1 cellular context compared by ENCODE assay signal in the genomic region with DNA sequence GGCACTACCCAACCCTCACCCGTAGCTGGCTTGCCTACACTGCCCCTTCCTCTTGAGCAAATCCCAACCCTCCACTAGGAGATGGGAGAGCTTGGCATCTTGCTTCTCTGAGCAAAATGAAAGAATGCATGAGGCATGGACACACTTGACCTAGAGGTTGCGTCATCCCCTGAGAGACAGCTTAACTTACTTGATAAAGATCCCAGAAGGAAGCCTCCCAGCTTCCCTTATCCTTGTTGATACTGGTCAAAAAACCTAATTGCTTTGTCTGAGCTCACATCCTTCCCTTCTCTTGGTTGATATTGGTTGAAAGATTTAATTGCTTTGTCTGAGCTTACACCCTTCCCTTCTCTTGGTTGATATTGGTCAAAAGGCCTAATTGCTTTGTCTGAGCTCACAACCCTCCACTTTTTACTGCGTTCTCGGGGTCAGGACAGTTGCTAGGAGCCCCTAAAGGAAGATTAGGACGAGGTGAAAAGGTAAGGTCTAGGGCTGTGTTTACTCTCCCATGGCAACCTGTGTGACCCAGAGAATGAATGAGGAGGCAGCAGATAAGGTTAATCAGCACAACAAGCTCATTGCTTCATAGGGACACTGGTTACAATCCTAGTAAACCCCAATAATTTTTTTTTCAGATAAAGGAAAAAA.
TF ChIP-seq lines count a peak whose summit lies in the region.

No MANE protein-coding gene starts in this region.

TF ChIP-seq in GM23338, 12 proteins besides CTCF, POLR2A, EP300 and RAD21 (continued from another document):
- TF ChIP-seq, protein P1, sequence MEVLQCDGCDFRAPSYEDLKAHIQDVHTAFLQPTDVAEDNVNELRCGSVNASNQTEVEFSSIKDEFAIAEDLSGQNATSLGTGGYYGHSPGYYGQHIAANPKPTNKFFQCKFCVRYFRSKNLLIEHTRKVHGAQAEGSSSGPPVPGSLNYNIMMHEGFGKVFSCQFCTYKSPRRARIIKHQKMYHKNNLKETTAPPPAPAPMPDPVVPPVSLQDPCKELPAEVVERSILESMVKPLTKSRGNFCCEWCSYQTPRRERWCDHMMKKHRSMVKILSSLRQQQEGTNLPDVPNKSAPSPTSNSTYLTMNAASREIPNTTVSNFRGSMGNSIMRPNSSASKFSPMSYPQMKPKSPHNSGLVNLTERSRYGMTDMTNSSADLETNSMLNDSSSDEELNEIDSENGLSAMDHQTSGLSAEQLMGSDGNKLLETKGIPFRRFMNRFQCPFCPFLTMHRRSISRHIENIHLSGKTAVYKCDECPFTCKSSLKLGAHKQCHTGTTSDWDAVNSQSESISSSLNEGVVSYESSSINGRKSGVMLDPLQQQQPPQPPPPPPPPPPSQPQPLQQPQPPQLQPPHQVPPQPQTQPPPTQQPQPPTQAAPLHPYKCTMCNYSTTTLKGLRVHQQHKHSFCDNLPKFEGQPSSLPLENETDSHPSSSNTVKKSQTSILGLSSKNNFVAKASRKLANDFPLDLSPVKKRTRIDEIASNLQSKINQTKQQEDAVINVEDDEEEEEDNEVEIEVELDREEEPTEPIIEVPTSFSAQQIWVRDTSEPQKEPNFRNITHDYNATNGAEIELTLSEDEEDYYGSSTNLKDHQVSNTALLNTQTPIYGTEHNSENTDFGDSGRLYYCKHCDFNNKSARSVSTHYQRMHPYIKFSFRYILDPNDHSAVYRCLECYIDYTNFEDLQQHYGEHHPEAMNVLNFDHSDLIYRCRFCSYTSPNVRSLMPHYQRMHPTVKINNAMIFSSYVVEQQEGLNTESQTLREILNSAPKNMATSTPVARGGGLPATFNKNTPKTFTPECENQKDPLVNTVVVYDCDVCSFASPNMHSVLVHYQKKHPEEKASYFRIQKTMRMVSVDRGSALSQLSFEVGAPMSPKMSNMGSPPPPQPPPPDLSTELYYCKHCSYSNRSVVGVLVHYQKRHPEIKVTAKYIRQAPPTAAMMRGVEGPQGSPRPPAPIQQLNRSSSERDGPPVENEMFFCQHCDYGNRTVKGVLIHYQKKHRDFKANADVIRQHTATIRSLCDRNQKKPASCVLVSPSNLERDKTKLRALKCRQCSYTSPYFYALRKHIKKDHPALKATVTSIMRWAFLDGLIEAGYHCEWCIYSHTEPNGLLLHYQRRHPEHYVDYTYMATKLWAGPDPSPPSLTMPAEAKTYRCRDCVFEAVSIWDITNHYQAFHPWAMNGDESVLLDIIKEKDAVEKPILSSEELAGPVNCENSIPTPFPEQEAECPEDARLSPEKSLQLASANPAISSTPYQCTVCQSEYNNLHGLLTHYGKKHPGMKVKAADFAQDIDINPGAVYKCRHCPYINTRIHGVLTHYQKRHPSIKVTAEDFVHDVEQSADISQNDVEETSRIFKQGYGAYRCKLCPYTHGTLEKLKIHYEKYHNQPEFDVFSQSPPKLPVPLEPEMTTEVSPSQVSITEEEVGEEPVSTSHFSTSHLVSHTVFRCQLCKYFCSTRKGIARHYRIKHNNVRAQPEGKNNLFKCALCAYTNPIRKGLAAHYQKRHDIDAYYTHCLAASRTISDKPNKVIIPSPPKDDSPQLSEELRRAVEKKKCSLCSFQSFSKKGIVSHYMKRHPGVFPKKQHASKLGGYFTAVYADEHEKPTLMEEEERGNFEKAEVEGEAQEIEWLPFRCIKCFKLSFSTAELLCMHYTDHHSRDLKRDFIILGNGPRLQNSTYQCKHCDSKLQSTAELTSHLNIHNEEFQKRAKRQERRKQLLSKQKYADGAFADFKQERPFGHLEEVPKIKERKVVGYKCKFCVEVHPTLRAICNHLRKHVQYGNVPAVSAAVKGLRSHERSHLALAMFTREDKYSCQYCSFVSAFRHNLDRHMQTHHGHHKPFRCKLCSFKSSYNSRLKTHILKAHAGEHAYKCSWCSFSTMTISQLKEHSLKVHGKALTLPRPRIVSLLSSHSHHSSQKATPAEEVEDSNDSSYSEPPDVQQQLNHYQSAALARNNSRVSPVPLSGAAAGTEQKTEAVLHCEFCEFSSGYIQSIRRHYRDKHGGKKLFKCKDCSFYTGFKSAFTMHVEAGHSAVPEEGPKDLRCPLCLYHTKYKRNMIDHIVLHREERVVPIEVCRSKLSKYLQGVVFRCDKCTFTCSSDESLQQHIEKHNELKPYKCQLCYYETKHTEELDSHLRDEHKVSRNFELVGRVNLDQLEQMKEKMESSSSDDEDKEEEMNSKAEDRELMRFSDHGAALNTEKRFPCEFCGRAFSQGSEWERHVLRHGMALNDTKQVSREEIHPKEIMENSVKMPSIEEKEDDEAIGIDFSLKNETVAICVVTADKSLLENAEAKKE (CRISPR knock-in tag; IDR thresholded peaks at IDR 0.05), result no peak
- TF ChIP-seq NANOG (IDR thresholded peaks at IDR 0.05; ENCODE audit: borderline replicate concordance) (no peak), ZNF114 (CRISPR knock-in tag; IDR thresholded peaks at IDR 0.05) (no peak)
- TF ChIP-seq, protein P2, sequence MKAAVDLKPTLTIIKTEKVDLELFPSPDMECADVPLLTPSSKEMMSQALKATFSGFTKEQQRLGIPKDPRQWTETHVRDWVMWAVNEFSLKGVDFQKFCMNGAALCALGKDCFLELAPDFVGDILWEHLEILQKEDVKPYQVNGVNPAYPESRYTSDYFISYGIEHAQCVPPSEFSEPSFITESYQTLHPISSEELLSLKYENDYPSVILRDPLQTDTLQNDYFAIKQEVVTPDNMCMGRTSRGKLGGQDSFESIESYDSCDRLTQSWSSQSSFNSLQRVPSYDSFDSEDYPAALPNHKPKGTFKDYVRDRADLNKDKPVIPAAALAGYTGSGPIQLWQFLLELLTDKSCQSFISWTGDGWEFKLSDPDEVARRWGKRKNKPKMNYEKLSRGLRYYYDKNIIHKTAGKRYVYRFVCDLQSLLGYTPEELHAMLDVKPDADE (IDR thresholded peaks at IDR 0.05), result no peak
